21 cellular contexts compared by ENCODE assay signal in the genomic region with DNA sequence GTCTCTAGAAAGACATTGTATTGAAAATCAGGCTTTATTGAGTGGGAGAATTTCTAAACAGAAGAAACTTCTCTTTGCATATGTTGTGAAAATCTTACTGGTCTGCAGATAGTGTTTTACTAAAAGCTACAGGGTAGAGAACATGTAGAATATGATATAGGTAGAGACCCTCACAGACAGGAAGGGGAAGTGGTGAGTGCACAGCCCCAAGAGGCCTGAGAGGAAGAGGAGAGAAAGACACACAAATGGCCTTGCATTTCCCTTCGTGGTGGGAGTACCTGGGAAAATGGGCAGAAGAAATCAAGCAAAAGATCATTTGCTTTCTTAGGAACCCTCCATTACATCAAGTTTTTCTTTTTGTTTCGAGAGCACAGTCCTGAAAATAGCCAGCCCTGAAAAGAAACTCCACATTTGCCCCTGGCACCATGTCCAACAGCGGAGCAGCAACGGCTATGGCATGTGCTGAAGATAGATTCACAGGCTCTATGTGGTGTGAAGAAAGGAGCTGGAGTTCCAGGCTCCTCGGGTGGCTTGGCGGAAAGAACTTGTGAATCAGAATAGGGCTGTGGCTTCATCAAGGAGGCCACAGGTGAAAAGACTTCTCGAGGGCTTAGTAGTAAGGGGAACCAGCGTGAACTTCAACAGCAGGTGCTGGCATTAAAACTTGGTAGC.
A peak's percentile ranks its signal among the peaks of the same experiment; 100 is the strongest.
DNase-seq lines count a peak whose midpoint lies in the region; ATAC-seq and TF ChIP-seq lines count a peak whose summit lies in the region.
"Had no signal": no experiment of that assay in that cellular context is flagged by ENCODE, and none has a peak within 500 bp of the region (broad histone marks: within the 10 kb centered on the region; RNA-seq: fewer than 3 reads in every experiment).

No MANE protein-coding gene starts in this region.

- 62 to 76% (median 69%) methylated on average over 8 of the region's 8 CpGs for WGBS in spleen, 5 donors

- H3K27ac ChIP-seq in CD8-positive, alpha-beta T cell (ENCODE audit: low read depth, low read length) = no peak overlapping the region
- H3K27ac ChIP-seq in OCI-LY7 (ENCODE audit: low read depth, low read length, poor library complexity, severe bottlenecking) (no peak overlapping the region), spleen (peak overlapping the region in 4 of 8 donors; percentile 17 to 54 (median 34))
- H3K27ac ChIP-seq: parathyroid adenoma, right lobe of liver, SK-N-MC, upper lobe of right lung had no signal

- TF ChIP-seq CTCF in CD8-positive, alpha-beta T cell (IDR thresholded peaks at IDR 0.05) = no peak
- TF ChIP-seq CTCF in OCI-LY7 (conservative IDR thresholded peaks at IDR 0.05; ENCODE audit: low read length) (no peak), spleen (IDR thresholded peaks at IDR 0.05 in 8 of 11, conservative IDR thresholded peaks at IDR 0.05 in 3 of 11) (no peak)

- no peaks in the 10 kb centered on the region for H3K27me3 ChIP-seq in CD8-positive, alpha-beta T cell (ENCODE audit: insufficient read depth, low read length)
- H3K27me3 ChIP-seq in spleen (replicated peaks in 1 of 7) = no peaks in the 10 kb centered on the region
- H3K27me3 ChIP-seq: right lobe of liver, upper lobe of right lung had no signal

- no peaks in the 10 kb centered on the region for H3K9me2 ChIP-seq in OCI-LY7 (ENCODE audit: insufficient read depth, low read length)

- H3K4me1 ChIP-seq in CD8-positive, alpha-beta T cell (ENCODE audit: insufficient read depth, low read length) = peaks cover 10% of the 10 kb centered on the region
- H3K4me1 ChIP-seq in OCI-LY7 (ENCODE audit: insufficient read depth, low read length, poor library complexity, severe bottlenecking) = peaks cover 23% of the 10 kb centered on the region
- peaks cover 0 to 11% (median 0%) of the 10 kb centered on the region in 6 donors for H3K4me1 ChIP-seq in spleen
- H3K4me1 ChIP-seq: parathyroid adenoma, right lobe of liver, upper lobe of right lung had no signal

- H3K4me2 ChIP-seq in OCI-LY7 (ENCODE audit: low read length) = peak overlapping the region; percentile 44

- no peaks in the 10 kb centered on the region for H3K36me3 ChIP-seq in CD8-positive, alpha-beta T cell (ENCODE audit: insufficient read depth, low read length)
- H3K36me3 ChIP-seq in OCI-LY7 (ENCODE audit: insufficient read depth, low read length) = no peaks in the 10 kb centered on the region
- no peaks in the 10 kb centered on the region for H3K36me3 ChIP-seq in spleen
- H3K36me3 ChIP-seq: right lobe of liver, upper lobe of right lung had no signal

- peak in 1 of 7 experiments; percentile 9 for DNase-seq in CD8-positive, alpha-beta T cell
- DNase-seq in OCI-LY7 (ENCODE audit: low spot score) (peak; percentile 31), naive B cell (peak; percentile 11), spleen (no peak)
- DNase-seq in activated CD4-positive, alpha-beta memory T cell treated with anti-CD3 and anti-CD28 coated beads for 36 hours = no peak
- DNase-seq: amygdala; mesendoderm; NCI-H2081 treated with DMSO at 0.1 percent for 48 hours; NCI-H446 treated with DMSO at 0.1 percent for 48 hours; NK-92 treated with Interleukin-12 subunit alpha and Interleukin-12 subunit beta, amount 100 ng/mL, for 24 hours; right lobe of liver; stimulated activated CD4-positive, alpha-beta T cell treated with anti-CD3 and anti-CD28 coated beads, Interleukin-15, amount 100 ng/mL, for 24 hours; substantia nigra; upper lobe of right lung had no signal

- no TSS peak for BruUV-seq in OCI-LY7 (replicated peaks; lab: Mats Ljungman, UMichigan)

- no peaks in the 10 kb centered on the region for H3K36me3 Mint-ChIP-seq in CD8-positive, alpha-beta T cell
- peaks cover 0 to 7% of the 10 kb centered on the region in 2 donors for H3K36me3 Mint-ChIP-seq in naive B cell
- H3K36me3 Mint-ChIP-seq in activated CD4-positive, alpha-beta memory T cell treated with anti-CD3 and anti-CD28 coated beads for 36 hours = no peaks in the 10 kb centered on the region
- H3K36me3 Mint-ChIP-seq: CD14-positive monocyte had no signal

- no peak for TF ChIP-seq POLR2A in spleen (IDR thresholded peaks at IDR 0.05)

- H3K9me3 ChIP-seq in CD8-positive, alpha-beta T cell (ENCODE audit: low read length) = no peaks in the 10 kb centered on the region
- H3K9me3 ChIP-seq in OCI-LY7 (ENCODE audit: low read length) (no peaks in the 10 kb centered on the region), spleen (no peaks in the 10 kb centered on the region)
- H3K9me3 ChIP-seq: right lobe of liver, upper lobe of right lung had no signal

- H3K4me1 Mint-ChIP-seq in CD8-positive, alpha-beta T cell (ENCODE audit: low read depth) = peaks cover 32% of the 10 kb centered on the region
- H3K4me1 Mint-ChIP-seq in naive B cell = peaks cover 20 to 34% (median 28%) of the 10 kb centered on the region in 3 donors
- H3K4me1 Mint-ChIP-seq in activated CD4-positive, alpha-beta memory T cell treated with anti-CD3 and anti-CD28 coated beads for 36 hours (ENCODE audit: low read depth) = no peaks in the 10 kb centered on the region
- H3K4me1 Mint-ChIP-seq: CD14-positive monocyte, nephron had no signal

- no peak overlapping the region for H3K4me3 ChIP-seq in CD8-positive, alpha-beta T cell (ENCODE audit: low read depth, low read length)
- H3K4me3 ChIP-seq in OCI-LY7 (ENCODE audit: low read depth, low read length, poor library complexity, severe bottlenecking) (no peak overlapping the region), spleen (no peak overlapping the region)
- H3K4me3 ChIP-seq: right lobe of liver, SK-N-MC, upper lobe of right lung had no signal

- POLR2A ChIA-PET in CD8-positive, alpha-beta T cell (lab: Charles Lee) = no interaction called here
- POLR2A ChIA-PET in OCI-LY7 (lab: Charles Lee) = interaction anchor here (0.6 to 1.2 kb wide), 3 partner anchors 13 to 54 kb away, joined by 4 read pairs; no protein-coding TSS in a partner anchor
- POLR2A ChIA-PET in activated CD4-positive, alpha-beta memory T cell treated with anti-CD3 and anti-CD28 coated beads for 36 hours (lab: Charles Lee) = no interaction called here

- peak overlapping the region; percentile 62 for H2AFZ ChIP-seq in OCI-LY7 (ENCODE audit: low read length)
- H2AFZ ChIP-seq: parathyroid adenoma had no signal

- no peaks in the 10 kb centered on the region for H3K27me3 Mint-ChIP-seq in CD8-positive, alpha-beta T cell (ENCODE audit: low read depth)
- H3K27me3 Mint-ChIP-seq in naive B cell = no peaks in the 10 kb centered on the region
- no peaks in the 10 kb centered on the region for H3K27me3 Mint-ChIP-seq in activated CD4-positive, alpha-beta memory T cell treated with anti-CD3 and anti-CD28 coated beads for 36 hours

- peak overlapping the region; percentile 38 for H3K27ac Mint-ChIP-seq in CD8-positive, alpha-beta T cell
- peak overlapping the region in 5 of 6 donors; percentile 35 to 94 (median 83) for H3K27ac Mint-ChIP-seq in naive B cell
- H3K27ac Mint-ChIP-seq in activated CD4-positive, alpha-beta memory T cell treated with anti-CD3 and anti-CD28 coated beads for 36 hours = no peak overlapping the region
- H3K27ac Mint-ChIP-seq: CD14-positive monocyte, nephron had no signal

- CTCF ChIA-PET in CD8-positive, alpha-beta T cell (lab: Charles Lee) = interaction anchor here (1.2 to 3.1 kb wide), 2 partner anchors 12 kb away, joined by 4 to 10 read pairs; no protein-coding TSS in a partner anchor
- CTCF ChIA-PET in OCI-LY7 (lab: Charles Lee; ENCODE audit: unreplicated experiment) = no interaction called here
- CTCF ChIA-PET in activated CD4-positive, alpha-beta memory T cell treated with anti-CD3 and anti-CD28 coated beads for 36 hours (lab: Charles Lee) = interaction anchor here (3.8 kb wide), 1 partner anchor 12 kb away, joined by 15 read pairs; no protein-coding TSS in a partner anchor

- H3K79me2 ChIP-seq in OCI-LY7 (ENCODE audit: insufficient read depth, low read depth, low read length) = no peaks in the 10 kb centered on the region
- H3K79me2 ChIP-seq: parathyroid adenoma had no signal

- intact Hi-C loops in CD8-positive, alpha-beta T cell (cut with DNase I, micrococcal nuclease) = no loop called here
- intact Hi-C loops in OCI-LY7 (cut with micrococcal nuclease; ENCODE audit: unreplicated experiment) = no loop called here
- intact Hi-C loops in activated CD4-positive, alpha-beta memory T cell treated with anti-CD3 and anti-CD28 coated beads for 36 hours (cut with micrococcal nuclease) = no loop called here
- intact Hi-C loops in spleen (cut with DNase I; ENCODE audit: low total_unique reads) = no loop called here

- H3K4me3 Mint-ChIP-seq in CD8-positive, alpha-beta T cell = peak overlapping the region; percentile 2
- H3K4me3 Mint-ChIP-seq in naive B cell = peak overlapping the region in 7 of 8 donors; percentile 17 to 79 (median 57)
- no peak overlapping the region for H3K4me3 Mint-ChIP-seq in activated CD4-positive, alpha-beta memory T cell treated with anti-CD3 and anti-CD28 coated beads for 36 hours
- H3K4me3 Mint-ChIP-seq: CD14-positive monocyte, nephron had no signal

- no peaks in the 10 kb centered on the region for H4K20me1 ChIP-seq in OCI-LY7 (ENCODE audit: insufficient read depth, low read length)

- H3K9me3 Mint-ChIP-seq in CD8-positive, alpha-beta T cell = no peaks in the 10 kb centered on the region
- H3K9me3 Mint-ChIP-seq in naive B cell = peaks cover 0 to 4% (median 0%) of the 10 kb centered on the region in 7 donors
- no peaks in the 10 kb centered on the region for H3K9me3 Mint-ChIP-seq in activated CD4-positive, alpha-beta memory T cell treated with anti-CD3 and anti-CD28 coated beads for 36 hours
- H3K9me3 Mint-ChIP-seq: nephron had no signal

- no peak for ATAC-seq in CD8-positive, alpha-beta T cell
- ATAC-seq in HG02678 (IDR thresholded peaks at IDR 0.05; ENCODE audit: unreplicated experiment) (peak; percentile 59), naive B cell (ENCODE audit: low read depth in 2 of 2) (peak; percentile 67 to 82), GM19035 (IDR thresholded peaks at IDR 0.05; ENCODE audit: unreplicated experiment) (no peak), HG03378 (IDR thresholded peaks at IDR 0.05; ENCODE audit: unreplicated experiment) (no peak)
- ATAC-seq: right lobe of liver, upper lobe of right lung had no signal

Comparison
In these comparisons a context has a peak if more than half of its experiments do, and no peak if none do; other contexts are left out.
1. ATAC-seq: peak in HG02678 (single experiment) and naive B cell (2 of 2); none in CD8-positive, alpha-beta T cell (single experiment), GM19035 (single experiment) and HG03378 (single experiment).
2. DNase-seq: peak in OCI-LY7 (single experiment) and naive B cell (single experiment); none in activated CD4-positive, alpha-beta memory T cell treated with anti-CD3 and anti-CD28 coated beads for 36 hours (single experiment) and spleen (single experiment).